15 cellular contexts compared by ENCODE assay signal in the genomic region with DNA sequence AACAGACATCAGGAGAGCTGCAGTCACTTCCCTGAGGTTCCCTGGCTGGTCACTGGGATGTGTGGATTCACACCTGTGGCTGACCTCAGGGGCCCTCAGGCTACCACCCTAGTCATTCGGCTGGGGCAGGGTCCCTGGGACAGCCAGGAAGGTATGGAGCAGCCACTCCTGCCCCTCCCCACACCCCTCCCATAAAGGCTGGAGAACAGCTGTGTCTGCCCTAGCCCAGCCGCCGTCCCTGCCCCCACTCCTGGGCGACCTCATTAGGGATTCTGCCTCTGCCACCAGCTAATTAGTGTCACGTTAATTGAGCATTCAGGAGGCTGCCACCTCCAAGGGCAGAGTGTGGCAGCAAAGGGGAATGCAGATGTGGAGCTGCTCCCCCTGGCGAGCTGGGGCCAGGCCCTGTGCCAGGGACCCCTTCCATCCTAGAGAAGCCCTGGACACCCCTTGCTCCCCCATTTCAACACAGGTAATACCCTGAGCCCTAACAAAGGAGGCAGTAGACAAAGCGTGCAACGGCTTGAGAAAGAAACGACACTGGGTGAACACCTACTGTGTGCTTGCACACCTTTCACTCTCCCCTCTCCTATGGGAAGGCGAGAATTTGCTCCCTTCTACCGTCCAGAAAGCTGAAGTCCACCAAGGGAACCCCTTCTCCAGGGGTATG. TPM values are rescaled to one million over a fixed set of nuclear protein-coding genes. Genes with fewer than 3 reads are reported as not detected.
DNase-seq lines count a peak whose midpoint lies in the region; ATAC-seq and TF ChIP-seq lines count a peak whose summit lies in the region.
"Had no signal": no experiment of that assay in that cellular context is flagged by ENCODE, and none has a peak within 500 bp of the region (broad histone marks: within the 10 kb centered on the region; RNA-seq: fewer than 3 reads in every experiment).

No MANE protein-coding gene starts in this region.

- peaks cover 10% of the 10 kb centered on the region for H3K4me1 Mint-ChIP-seq in activated naive CD8-positive, alpha-beta T cell treated with anti-CD3 and anti-CD28 coated beads, Interleukin-2, amount 10 ng/mL, durations not matched to agents 7 days and 5 days
- H3K4me1 Mint-ChIP-seq in activated naive CD8-positive, alpha-beta T cell treated with anti-CD3 and anti-CD28 coated beads for 36 hours = peaks cover 4% of the 10 kb centered on the region
- peaks cover 8% of the 10 kb centered on the region for H3K4me1 Mint-ChIP-seq in type B pancreatic cell (ENCODE audit: unreplicated experiment)
- H3K4me1 Mint-ChIP-seq: mesothelial cell of epicardium had no signal

- H3K4me3 ChIP-seq in WERI-Rb-1 (ENCODE audit: low read depth, low read length) = no peak overlapping the region
- no peak overlapping the region for H3K4me3 ChIP-seq in lower lobe of right lung
- H3K4me3 ChIP-seq: SJSA1 had no signal

- intact Hi-C loops in lower lobe of right lung (cut with DNase I) = no loop called here

- TF ChIP-seq CTCF in WERI-Rb-1 (IDR thresholded peaks at IDR 0.05; ENCODE audit: low read depth, low read length) (no peak), lower lobe of right lung (IDR thresholded peaks at IDR 0.05) (no peak), type B pancreatic cell (conservative IDR thresholded peaks at IDR 0.05) (no peak)

- peaks cover 5% of the 10 kb centered on the region for H3K9me3 ChIP-seq in WERI-Rb-1 (ENCODE audit: severe bottlenecking)
- peaks cover 22% of the 10 kb centered on the region for H3K9me3 ChIP-seq in lower lobe of right lung

- H3K27me3 ChIP-seq in WERI-Rb-1 (ENCODE audit: insufficient read depth, low read depth, severe bottlenecking) (no peaks in the 10 kb centered on the region), lower lobe of right lung (ENCODE audit: low read depth) (no peaks in the 10 kb centered on the region)
- H3K27me3 ChIP-seq: SJSA1 had no signal

- no peak for ATAC-seq in activated naive CD8-positive, alpha-beta T cell treated with anti-CD3 and anti-CD28 coated beads, Interleukin-2, amount 10 ng/mL, durations not matched to agents 7 days and 5 days (ENCODE audit: low read depth)
- no peak for ATAC-seq in lower lobe of right lung
- ATAC-seq: effector memory CD8-positive, alpha-beta T cell had no signal

- no peak overlapping the region for H3K4me3 Mint-ChIP-seq in activated naive CD8-positive, alpha-beta T cell treated with anti-CD3 and anti-CD28 coated beads, Interleukin-2, amount 10 ng/mL, durations not matched to agents 7 days and 5 days
- no peak overlapping the region for H3K4me3 Mint-ChIP-seq in activated naive CD8-positive, alpha-beta T cell treated with anti-CD3 and anti-CD28 coated beads for 36 hours
- H3K4me3 Mint-ChIP-seq in type B pancreatic cell = no peak overlapping the region
- H3K4me3 Mint-ChIP-seq: effector memory CD8-positive, alpha-beta T cell; mesothelial cell of epicardium had no signal

- H3K4me1 ChIP-seq in lower lobe of right lung = peaks cover 14% of the 10 kb centered on the region

- POLR2A ChIA-PET in activated naive CD8-positive, alpha-beta T cell treated with anti-CD3 and anti-CD28 coated beads, Interleukin-2, amount 10 ng/mL, durations not matched to agents 7 days and 5 days (lab: Charles Lee) = no interaction called here

- H3K27ac Mint-ChIP-seq in activated naive CD8-positive, alpha-beta T cell treated with anti-CD3 and anti-CD28 coated beads, Interleukin-2, amount 10 ng/mL, durations not matched to agents 7 days and 5 days = no peak overlapping the region
- no peak overlapping the region for H3K27ac Mint-ChIP-seq in activated naive CD8-positive, alpha-beta T cell treated with anti-CD3 and anti-CD28 coated beads for 36 hours
- H3K27ac Mint-ChIP-seq in type B pancreatic cell = no peak overlapping the region
- H3K27ac Mint-ChIP-seq: effector memory CD8-positive, alpha-beta T cell; mesothelial cell of epicardium had no signal

- H3K36me3 ChIP-seq in WERI-Rb-1 (peaks cover 44% of the 10 kb centered on the region), lower lobe of right lung (no peaks in the 10 kb centered on the region)

- no peaks in the 10 kb centered on the region for H3K36me3 Mint-ChIP-seq in activated naive CD8-positive, alpha-beta T cell treated with anti-CD3 and anti-CD28 coated beads, Interleukin-2, amount 10 ng/mL, durations not matched to agents 7 days and 5 days
- H3K36me3 Mint-ChIP-seq in activated naive CD8-positive, alpha-beta T cell treated with anti-CD3 and anti-CD28 coated beads for 36 hours = peaks cover 9% of the 10 kb centered on the region
- no peaks in the 10 kb centered on the region for H3K36me3 Mint-ChIP-seq in type B pancreatic cell
- H3K36me3 Mint-ChIP-seq: mesothelial cell of epicardium had no signal

- peak; percentile 10 for DNase-seq in activated naive CD8-positive, alpha-beta T cell treated with anti-CD3 and anti-CD28 coated beads, Interleukin-2, amount 10 ng/mL, durations not matched to agents 7 days and 5 days
- no peak for DNase-seq in activated naive CD8-positive, alpha-beta T cell treated with anti-CD3 and anti-CD28 coated beads for 36 hours
- DNase-seq in WERI-Rb-1 (peak; percentile 6), lower lobe of right lung (peak; percentile 26), type B pancreatic cell (ENCODE audit: extremely low spot score, unreplicated experiment) (peak; percentile 60), GF-D8 (lab: John Stamatoyannopoulos, UW) (no peak), NCI-H146 treated with DMSO at 0.1 percent for 48 hours (lab: John Stamatoyannopoulos, UW; ENCODE audit: unreplicated experiment) (no peak)
- DNase-seq: activated CD4-positive, alpha-beta T cell treated with anti-CD3 and anti-CD28 coated beads for 4 hours; activated T-cell treated with anti-CD3 and anti-CD28 coated beads, Interleukin-2, amount 50 U/mL, for 48 hours; AML-193; central memory CD4-positive, alpha-beta T cell; effector memory CD8-positive, alpha-beta T cell; NCI-H1436 treated with DMSO at 0.1 percent for 48 hours had no signal

- no peaks in the 10 kb centered on the region for H3K27me3 Mint-ChIP-seq in activated naive CD8-positive, alpha-beta T cell treated with anti-CD3 and anti-CD28 coated beads, Interleukin-2, amount 10 ng/mL, durations not matched to agents 7 days and 5 days
- H3K27me3 Mint-ChIP-seq in activated naive CD8-positive, alpha-beta T cell treated with anti-CD3 and anti-CD28 coated beads for 36 hours = peaks cover 7% of the 10 kb centered on the region
- no peaks in the 10 kb centered on the region for H3K27me3 Mint-ChIP-seq in type B pancreatic cell

- H3K27ac ChIP-seq in WERI-Rb-1 (no peak overlapping the region), lower lobe of right lung (no peak overlapping the region)
- H3K27ac ChIP-seq: SJSA1 had no signal

- peaks cover 15% of the 10 kb centered on the region for H3K9me3 Mint-ChIP-seq in activated naive CD8-positive, alpha-beta T cell treated with anti-CD3 and anti-CD28 coated beads, Interleukin-2, amount 10 ng/mL, durations not matched to agents 7 days and 5 days
- H3K9me3 Mint-ChIP-seq in activated naive CD8-positive, alpha-beta T cell treated with anti-CD3 and anti-CD28 coated beads for 36 hours = peaks cover 20% of the 10 kb centered on the region
- peaks cover 4% of the 10 kb centered on the region for H3K9me3 Mint-ChIP-seq in type B pancreatic cell

RNA-seq across cellular contexts. Expression of a gene that starts 44.9 kb away (rescaled TPM):
- total RNA-seq in activated naive CD8-positive, alpha-beta T cell treated with anti-CD3 and anti-CD28 coated beads, Interleukin-2, amount 10 ng/mL, durations not matched to agents 7 days and 5 days = 1 to 10 TPM in 1 of 2 experiments, under 1 TPM in 1; 0.96 to 1.1 TPM
- 1 to 10 TPM; 1.1 to 1.8 TPM for total RNA-seq in activated naive CD8-positive, alpha-beta T cell treated with anti-CD3 and anti-CD28 coated beads for 36 hours
- total RNA-seq in lower lobe of right lung (2.4 TPM), type B pancreatic cell (ENCODE audit: low replicate concordance) (7.9 and 11.5 TPM in 2 replicates)

Comparison
In these comparisons a context has a peak if more than half of its experiments do, and no peak if none do; other contexts are left out.
1. DNase-seq: peak in activated naive CD8-positive, alpha-beta T cell treated with anti-CD3 and anti-CD28 coated beads, Interleukin-2, amount 10 ng/mL, durations not matched to agents 7 days and 5 days (single experiment), WERI-Rb-1 (single experiment), lower lobe of right lung (single experiment) and type B pancreatic cell (single experiment); none in activated naive CD8-positive, alpha-beta T cell treated with anti-CD3 and anti-CD28 coated beads for 36 hours (single experiment), GF-D8 (single experiment) and NCI-H146 treated with DMSO at 0.1 percent for 48 hours (single experiment).